Comparison of ENCODE assay signal across 1 cellular context in the genomic region with DNA sequence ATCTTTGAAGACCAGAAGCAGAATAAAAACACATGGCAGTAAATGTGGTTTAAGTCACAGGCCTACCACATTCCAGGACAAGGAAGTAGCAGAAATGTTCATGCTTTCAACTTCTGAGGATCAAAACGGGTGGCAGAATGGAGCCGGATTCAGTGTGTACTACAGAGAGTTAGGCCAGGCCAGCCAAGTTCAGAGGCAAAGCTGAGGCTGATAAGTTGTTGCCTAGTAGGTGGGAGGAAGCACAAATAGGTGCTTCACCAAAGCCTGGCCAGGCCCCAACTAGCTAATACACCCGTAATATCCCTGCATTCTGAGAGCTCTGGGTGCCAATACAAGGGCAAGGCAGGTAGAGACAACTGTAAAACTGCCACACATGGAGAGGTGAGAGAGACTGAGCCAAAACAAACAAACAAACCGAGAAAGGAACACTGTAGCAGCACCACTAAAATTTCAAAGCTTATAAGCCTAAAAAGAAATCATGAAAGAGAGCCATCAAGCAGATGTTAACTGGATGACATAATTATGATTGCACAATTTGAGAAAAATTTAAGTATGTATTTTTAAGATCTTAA.
A peak's percentile ranks its signal among the peaks of the same experiment; 100 is the strongest.
TF ChIP-seq lines count a peak whose summit lies in the region.

No MANE protein-coding gene starts in this region.

TF ChIP-seq in HEK293, 187 proteins besides CTCF, POLR2A, EP300 and RAD21 (continued from another document):
- TF ChIP-seq, protein P1, sequence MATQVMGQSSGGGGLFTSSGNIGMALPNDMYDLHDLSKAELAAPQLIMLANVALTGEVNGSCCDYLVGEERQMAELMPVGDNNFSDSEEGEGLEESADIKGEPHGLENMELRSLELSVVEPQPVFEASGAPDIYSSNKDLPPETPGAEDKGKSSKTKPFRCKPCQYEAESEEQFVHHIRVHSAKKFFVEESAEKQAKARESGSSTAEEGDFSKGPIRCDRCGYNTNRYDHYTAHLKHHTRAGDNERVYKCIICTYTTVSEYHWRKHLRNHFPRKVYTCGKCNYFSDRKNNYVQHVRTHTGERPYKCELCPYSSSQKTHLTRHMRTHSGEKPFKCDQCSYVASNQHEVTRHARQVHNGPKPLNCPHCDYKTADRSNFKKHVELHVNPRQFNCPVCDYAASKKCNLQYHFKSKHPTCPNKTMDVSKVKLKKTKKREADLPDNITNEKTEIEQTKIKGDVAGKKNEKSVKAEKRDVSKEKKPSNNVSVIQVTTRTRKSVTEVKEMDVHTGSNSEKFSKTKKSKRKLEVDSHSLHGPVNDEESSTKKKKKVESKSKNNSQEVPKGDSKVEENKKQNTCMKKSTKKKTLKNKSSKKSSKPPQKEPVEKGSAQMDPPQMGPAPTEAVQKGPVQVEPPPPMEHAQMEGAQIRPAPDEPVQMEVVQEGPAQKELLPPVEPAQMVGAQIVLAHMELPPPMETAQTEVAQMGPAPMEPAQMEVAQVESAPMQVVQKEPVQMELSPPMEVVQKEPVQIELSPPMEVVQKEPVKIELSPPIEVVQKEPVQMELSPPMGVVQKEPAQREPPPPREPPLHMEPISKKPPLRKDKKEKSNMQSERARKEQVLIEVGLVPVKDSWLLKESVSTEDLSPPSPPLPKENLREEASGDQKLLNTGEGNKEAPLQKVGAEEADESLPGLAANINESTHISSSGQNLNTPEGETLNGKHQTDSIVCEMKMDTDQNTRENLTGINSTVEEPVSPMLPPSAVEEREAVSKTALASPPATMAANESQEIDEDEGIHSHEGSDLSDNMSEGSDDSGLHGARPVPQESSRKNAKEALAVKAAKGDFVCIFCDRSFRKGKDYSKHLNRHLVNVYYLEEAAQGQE (tag by site-specific recombination; IDR thresholded peaks at IDR 0.05): no peak
- TF ChIP-seq ZBTB17 (tag by site-specific recombination; IDR thresholded peaks at IDR 0.05) (peak; percentile 71), ZXDB (tag by site-specific recombination; IDR thresholded peaks at IDR 0.05) (0 out of 2 replicates have a peak, but pooled peaks have one; percentile 29), ZBTB44 (tag by site-specific recombination; IDR thresholded peaks at IDR 0.05) (no peak), SCRT2 (tag by site-specific recombination; IDR thresholded peaks at IDR 0.05) (no peak), ZFHX2 (tag by site-specific recombination; conservative IDR thresholded peaks at IDR 0.05) (no peak), TCF7L2 (IDR thresholded peaks at IDR 0.05; ENCODE audit: borderline replicate concordance, low read depth, low read length) (no peak), ZNF596 (tag by site-specific recombination; IDR thresholded peaks at IDR 0.05) (no peak)
- TF ChIP-seq, protein P2, sequence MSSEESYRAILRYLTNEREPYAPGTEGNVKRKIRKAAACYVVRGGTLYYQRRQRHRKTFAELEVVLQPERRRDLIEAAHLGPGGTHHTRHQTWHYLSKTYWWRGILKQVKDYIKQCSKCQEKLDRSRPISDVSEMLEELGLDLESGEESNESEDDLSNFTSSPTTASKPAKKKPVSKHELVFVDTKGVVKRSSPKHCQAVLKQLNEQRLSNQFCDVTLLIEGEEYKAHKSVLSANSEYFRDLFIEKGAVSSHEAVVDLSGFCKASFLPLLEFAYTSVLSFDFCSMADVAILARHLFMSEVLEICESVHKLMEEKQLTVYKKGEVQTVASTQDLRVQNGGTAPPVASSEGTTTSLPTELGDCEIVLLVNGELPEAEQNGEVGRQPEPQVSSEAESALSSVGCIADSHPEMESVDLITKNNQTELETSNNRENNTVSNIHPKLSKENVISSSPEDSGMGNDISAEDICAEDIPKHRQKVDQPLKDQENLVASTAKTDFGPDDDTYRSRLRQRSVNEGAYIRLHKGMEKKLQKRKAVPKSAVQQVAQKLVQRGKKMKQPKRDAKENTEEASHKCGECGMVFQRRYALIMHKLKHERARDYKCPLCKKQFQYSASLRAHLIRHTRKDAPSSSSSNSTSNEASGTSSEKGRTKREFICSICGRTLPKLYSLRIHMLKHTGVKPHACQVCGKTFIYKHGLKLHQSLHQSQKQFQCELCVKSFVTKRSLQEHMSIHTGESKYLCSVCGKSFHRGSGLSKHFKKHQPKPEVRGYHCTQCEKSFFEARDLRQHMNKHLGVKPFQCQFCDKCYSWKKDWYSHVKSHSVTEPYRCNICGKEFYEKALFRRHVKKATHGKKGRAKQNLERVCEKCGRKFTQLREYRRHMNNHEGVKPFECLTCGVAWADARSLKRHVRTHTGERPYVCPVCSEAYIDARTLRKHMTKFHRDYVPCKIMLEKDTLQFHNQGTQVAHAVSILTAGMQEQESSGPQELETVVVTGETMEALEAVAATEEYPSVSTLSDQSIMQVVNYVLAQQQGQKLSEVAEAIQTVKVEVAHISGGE (tag by site-specific recombination; conservative IDR thresholded peaks at IDR 0.05; ENCODE audit: low read depth): no peak
- TF ChIP-seq, protein P3, sequence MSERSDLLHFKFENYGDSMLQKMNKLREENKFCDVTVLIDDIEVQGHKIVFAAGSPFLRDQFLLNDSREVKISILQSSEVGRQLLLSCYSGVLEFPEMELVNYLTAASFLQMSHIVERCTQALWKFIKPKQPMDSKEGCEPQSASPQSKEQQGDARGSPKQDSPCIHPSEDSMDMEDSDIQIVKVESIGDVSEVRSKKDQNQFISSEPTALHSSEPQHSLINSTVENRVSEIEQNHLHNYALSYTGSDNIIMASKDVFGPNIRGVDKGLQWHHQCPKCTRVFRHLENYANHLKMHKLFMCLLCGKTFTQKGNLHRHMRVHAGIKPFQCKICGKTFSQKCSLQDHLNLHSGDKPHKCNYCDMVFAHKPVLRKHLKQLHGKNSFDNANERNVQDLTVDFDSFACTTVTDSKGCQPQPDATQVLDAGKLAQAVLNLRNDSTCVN (tag by site-specific recombination; optimal IDR thresholded peaks at IDR 0.05): no peak
